Comparison of ENCODE assay signal across 14 cellular contexts in genomic region chr7:96547371-96547811, GRCh38.
A peak's percentile ranks its signal among the peaks of the same experiment; 100 is the strongest.
DNase-seq lines count a peak whose midpoint lies in the region; TF ChIP-seq lines count a peak whose summit lies in the region.
"Had no signal": no experiment of that assay in that cellular context is flagged by ENCODE, and none has a peak within 500 bp of the region (broad histone marks: within the 10 kb centered on the region; RNA-seq: fewer than 3 reads in every experiment).

No MANE protein-coding gene starts in this region.

- H3K4me1 ChIP-seq in hepatocyte (ENCODE audit: insufficient read depth) (no peaks in the 10 kb centered on the region), tibial nerve (no peaks in the 10 kb centered on the region)

- peak overlapping the region in 4 of 5 experiments; percentile 5 to 86 (median 76) for H3K27ac Mint-ChIP-seq in brain
- H3K27ac Mint-ChIP-seq: HFFc6, mesothelial cell of epicardium, T-cell had no signal

- H3K36me3 Mint-ChIP-seq in brain, result peaks cover 4% of the 10 kb centered on the region
- H3K36me3 Mint-ChIP-seq: T-cell had no signal

- H3K27me3 ChIP-seq in hepatocyte (peaks cover 3% of the 10 kb centered on the region), tibial nerve (no peaks in the 10 kb centered on the region)

- WGBS in hepatocyte (ENCODE audit: low lambda C conversion rate, missing lambda C conversion rate), result 59% methylated on average over 3 of the region's 3 CpGs
- WGBS in tibial nerve, 2 donors, result 46 to 47% methylated on average over 3 of the region's 3 CpGs

- H3K36me3 ChIP-seq in hepatocyte (replicated peaks; ENCODE audit: insufficient read depth, low read depth) (no peaks in the 10 kb centered on the region), tibial nerve (no peaks in the 10 kb centered on the region)

- H3K9me2 ChIP-seq in hepatocyte (replicated peaks; ENCODE audit: insufficient read depth), result no peaks in the 10 kb centered on the region

- peaks cover 37% of the 10 kb centered on the region for H3K4me1 Mint-ChIP-seq in brain
- H3K4me1 Mint-ChIP-seq: mesothelial cell of epicardium, T-cell had no signal

- H3K9me3 ChIP-seq in hepatocyte (ENCODE audit: low read depth) (no peaks in the 10 kb centered on the region), tibial nerve (peaks cover 0 to 5% (median 0%) of the 10 kb centered on the region in 4 donors)

- H3K4me2 ChIP-seq in hepatocyte, result no peak overlapping the region

- H3K27me3 Mint-ChIP-seq in brain, result no peaks in the 10 kb centered on the region

- no peaks in the 10 kb centered on the region for H3K79me2 ChIP-seq in hepatocyte

- peak overlapping the region in 1 of 5 experiments; percentile 35 for H3K4me3 Mint-ChIP-seq in brain
- H3K4me3 Mint-ChIP-seq: HFFc6, mesothelial cell of epicardium, T-cell had no signal

- TF ChIP-seq POLR2A in tibial nerve (IDR thresholded peaks at IDR 0.05), result no peak

- DNase-seq in COLO829 (ENCODE audit: low spot score) (peak; percentile 57), NCI-H1436 treated with DMSO at 0.1 percent for 48 hours (lab: John Stamatoyannopoulos, UW) (peak; percentile 97), NCI-H526 (lab: John Stamatoyannopoulos, UW) (peak; percentile 83 to 88), hepatocyte (ENCODE audit: low spot score) (no peak), ACHN (no peak), tibial nerve (ENCODE audit: low spot score in 2 of 2) (no peak)
- DNase-seq in central memory CD4-positive, alpha-beta T cell, result no peak
- DNase-seq: dermis blood vessel endothelial cell, HFFc6, NCI-H82, posterior cingulate gyrus, T-cell had no signal

- peaks cover 3 to 6% (median 3%) of the 10 kb centered on the region in 5 experiments for H3K9me3 Mint-ChIP-seq in brain

- TF ChIP-seq EP300 in tibial nerve (IDR thresholded peaks at IDR 0.05), result no peak

- TF ChIP-seq CTCF in brain (conservative IDR thresholded peaks at IDR 0.05) (no peak), hepatocyte (IDR thresholded peaks at IDR 0.05; ENCODE audit: poor library complexity) (no peak), tibial nerve (IDR thresholded peaks at IDR 0.05) (no peak)

- no peaks in the 10 kb centered on the region for H4K20me1 ChIP-seq in hepatocyte (ENCODE audit: insufficient read depth, poor library complexity, severe bottlenecking)

- H3K4me3 ChIP-seq in hepatocyte (no peak overlapping the region), tibial nerve (no peak overlapping the region)

- no peak overlapping the region for H2AFZ ChIP-seq in hepatocyte

- in situ Hi-C loops in ACHN (cut with HindIII; ENCODE audit: low pct_ligation_motif_present, low pct_unique_long_range_greater_than_20kb, low sequenced_read_pairs), result no loop called here

- H3K27ac ChIP-seq in hepatocyte, result no peak overlapping the region
- no peak overlapping the region for H3K27ac ChIP-seq in tibial nerve

Comparison
In these comparisons a context has a peak if more than half of its experiments do, and no peak if none do; other contexts are left out.
1. DNase-seq: peak in COLO829 (single experiment), NCI-H1436 treated with DMSO at 0.1 percent for 48 hours (single experiment) and NCI-H526 (2 of 2); none in hepatocyte (single experiment), central memory CD4-positive, alpha-beta T cell (single experiment), ACHN (single experiment) and tibial nerve (0 of 2).